In the genomic region with DNA sequence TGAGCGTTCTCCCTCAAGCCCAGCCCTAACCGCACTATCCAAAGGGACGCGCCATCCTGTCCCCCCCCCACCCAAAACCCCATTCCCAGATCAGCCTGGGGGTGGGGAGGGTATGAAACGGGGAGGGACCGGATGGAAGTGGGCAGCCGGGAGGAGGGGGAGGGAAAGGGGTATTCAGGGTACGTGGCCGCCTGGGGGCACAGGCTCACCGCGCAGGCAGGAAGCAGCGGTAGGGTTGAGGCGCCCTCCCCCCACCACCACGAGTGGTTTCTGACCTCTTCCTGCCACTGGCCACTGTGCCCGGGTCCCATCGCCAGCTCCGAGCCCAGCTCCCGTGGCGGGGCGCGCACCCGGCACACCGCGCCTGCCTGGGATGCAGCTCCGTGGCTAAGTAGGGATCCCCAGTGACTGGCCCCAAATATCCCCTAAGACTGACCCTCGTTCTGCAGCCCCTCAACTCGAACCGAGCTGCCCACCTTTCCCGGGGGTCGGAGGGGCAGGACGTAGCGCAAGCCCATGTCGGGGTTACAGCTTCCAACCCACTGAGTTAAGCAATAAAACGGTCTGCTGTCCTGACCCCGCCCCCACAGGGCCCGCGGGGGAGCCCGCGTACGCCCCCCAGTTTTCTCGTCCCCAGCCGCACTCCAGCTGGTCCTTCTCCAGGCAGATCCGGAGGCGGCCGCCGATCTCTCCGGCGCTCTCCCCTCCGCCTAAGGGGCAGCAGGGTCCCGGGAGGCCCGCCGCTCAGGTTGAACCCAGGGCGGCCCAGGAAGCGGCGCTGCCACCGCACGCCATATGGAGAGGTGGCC, we compare ENCODE assay signal across 8 cellular contexts. TPM values are rescaled to one million over a fixed set of nuclear protein-coding genes. Genes with fewer than 3 reads are reported as not detected.
DNase-seq lines count a peak whose midpoint lies in the region; ATAC-seq lines count a peak whose summit lies in the region.

No MANE protein-coding gene starts in this region.

- no peaks in the 10 kb centered on the region for H3K9me3 ChIP-seq in SJSA1 (replicated peaks)

- H3K27ac ChIP-seq in SJSA1, result peak overlapping the region; percentile 92
- H3K27ac ChIP-seq in rectal smooth muscle tissue (ENCODE audit: low read depth, low read length), result peak overlapping the region; percentile 100

- H3K27me3 ChIP-seq in SJSA1 (replicated peaks), result no peaks in the 10 kb centered on the region
- H3K27me3 ChIP-seq in rectal smooth muscle tissue (ENCODE audit: control insufficient read depth, insufficient read depth, low read length), result no peaks in the 10 kb centered on the region

- H3K4me1 ChIP-seq in SJSA1 (replicated peaks) (peaks cover 74% of the 10 kb centered on the region), rectal smooth muscle tissue (ENCODE audit: control insufficient read depth, insufficient read depth, low read length) (peaks cover 51% of the 10 kb centered on the region)

- H3K27ac Mint-ChIP-seq in activated naive CD8-positive, alpha-beta T cell treated with anti-CD3 and anti-CD28 coated beads, Interleukin-2, amount 50 U/mL, for 24 hours, result peak overlapping the region; percentile 77

- ATAC-seq in HG02759 (IDR thresholded peaks at IDR 0.05; ENCODE audit: unreplicated experiment), result peak; percentile 42
- ATAC-seq in activated naive CD8-positive, alpha-beta T cell treated with anti-CD3 and anti-CD28 coated beads, Interleukin-2, amount 50 U/mL, for 24 hours, result peak; percentile 24
- ATAC-seq in left cardiac atrium, result peak; percentile 24 to 35
- ATAC-seq in HG03521 (IDR thresholded peaks at IDR 0.05; ENCODE audit: unreplicated experiment), result no peak
- no peak for ATAC-seq in HG02798 (IDR thresholded peaks at IDR 0.05; ENCODE audit: poor library complexity, unreplicated experiment)

- H3K27me3 Mint-ChIP-seq in activated naive CD8-positive, alpha-beta T cell treated with anti-CD3 and anti-CD28 coated beads, Interleukin-2, amount 50 U/mL, for 24 hours, result no peaks in the 10 kb centered on the region

- H3K9me3 Mint-ChIP-seq in activated naive CD8-positive, alpha-beta T cell treated with anti-CD3 and anti-CD28 coated beads, Interleukin-2, amount 50 U/mL, for 24 hours, result peaks cover 7% of the 10 kb centered on the region

- DNase-seq in Caki2 (ENCODE audit: low read depth), result peak; percentile 77
- DNase-seq in SJSA1 (ENCODE audit: low read depth in 1 of 2, low spot score in 2 of 2), result peak; percentile 96 to 98
- peak; percentile 74 for DNase-seq in activated naive CD8-positive, alpha-beta T cell treated with anti-CD3 and anti-CD28 coated beads, Interleukin-2, amount 50 U/mL, for 24 hours
- peak; percentile 79 for DNase-seq in left cardiac atrium

- peaks cover 56% of the 10 kb centered on the region for H3K36me3 ChIP-seq in SJSA1
- H3K36me3 ChIP-seq in rectal smooth muscle tissue (ENCODE audit: control insufficient read depth, insufficient read depth, low read length), result no peaks in the 10 kb centered on the region

- in situ Hi-C loops in Caki2 (cut with HindIII; ENCODE audit: low pct_unique_long_range_greater_than_20kb, low sequenced_read_pairs), result no loop called here

- peak overlapping the region; percentile 85 for H3K4me3 Mint-ChIP-seq in activated naive CD8-positive, alpha-beta T cell treated with anti-CD3 and anti-CD28 coated beads, Interleukin-2, amount 50 U/mL, for 24 hours

- peaks cover 48% of the 10 kb centered on the region for H3K4me1 Mint-ChIP-seq in activated naive CD8-positive, alpha-beta T cell treated with anti-CD3 and anti-CD28 coated beads, Interleukin-2, amount 50 U/mL, for 24 hours

- intact Hi-C loops in left cardiac atrium (cut with DNase I), result loop anchor here (5.0 to 10.0 kb wide), 4 partner anchors 36 to 79 kb away; no protein-coding TSS in a partner anchor

- peak overlapping the region; percentile 92 for H3K9ac ChIP-seq in rectal smooth muscle tissue (ENCODE audit: low read length)

- H3K4me3 ChIP-seq in SJSA1, result peak overlapping the region; percentile 94
- peak overlapping the region; percentile 78 for H3K4me3 ChIP-seq in rectal smooth muscle tissue (ENCODE audit: low read length)

- peaks cover 39% of the 10 kb centered on the region for H3K36me3 Mint-ChIP-seq in activated naive CD8-positive, alpha-beta T cell treated with anti-CD3 and anti-CD28 coated beads, Interleukin-2, amount 50 U/mL, for 24 hours (ENCODE audit: low read depth)

RNA-seq across cellular contexts. Expression of a gene that starts 1.2 kb away (rescaled TPM):
- 53.5 and 57.0 TPM in 2 replicates for total RNA-seq in Caki2 (2014; rRNA removed; shearing (Covaris generic); ENCODE audit: low replicate concordance)
- total RNA-seq in SJSA1 (2014; rRNA removed; shearing (Covaris generic)), result 262 and 370 TPM in 2 replicates
- total RNA-seq in left cardiac atrium, result 100 to 1,000 TPM; 160 to 319 TPM

Comparison
In these comparisons a context has a peak if more than half of its experiments do, and no peak if none do; other contexts are left out.
1. ATAC-seq: peak in HG02759 (single experiment), activated naive CD8-positive, alpha-beta T cell treated with anti-CD3 and anti-CD28 coated beads, Interleukin-2, amount 50 U/mL, for 24 hours (single experiment) and left cardiac atrium (2 of 2); none in HG03521 (single experiment) and HG02798 (single experiment).
2. Peak in every context shown above with its lines, with median percentiles within 50 percentile points of each other: DNase-seq.